Comparison of ENCODE assay signal across 7 cellular contexts in genomic region chrX:118824173-118824782, GRCh38. TPM values are rescaled to one million over a fixed set of nuclear protein-coding genes. Genes with fewer than 3 reads are reported as not detected.
DNase-seq lines count a peak whose midpoint lies in the region; ATAC-seq and TF ChIP-seq lines count a peak whose summit lies in the region.

No MANE protein-coding gene starts in this region.

- ATAC-seq in GM19328 (IDR thresholded peaks at IDR 0.05; ENCODE audit: unreplicated experiment): no peak

- no TSS peak for BruUV-seq in Caco-2 (replicated peaks; lab: Mats Ljungman, UMichigan)

- H3K27me3 ChIP-seq in Caco-2 (replicated peaks; ENCODE audit: control insufficient read depth, insufficient read depth, low read length) (no peaks in the 10 kb centered on the region), ovary (no peaks in the 10 kb centered on the region)

- H3K27me3 Mint-ChIP-seq in Caco-2 (ENCODE audit: insufficient read depth, unreplicated experiment): peaks cover 19% of the 10 kb centered on the region
- H3K27me3 Mint-ChIP-seq in dendritic cell treated with granulocyte-macrophage colony-stimulating factor and Interleukin-4, amounts not matched to agents 40 ng/mL and 50 ng/mL, for 4 days: peaks cover 68% of the 10 kb centered on the region

- H3K4me3 ChIP-seq in Caco-2 (ENCODE audit: low read depth, low read length) (peak overlapping the region; percentile 30), ovary (peak overlapping the region; percentile 21)

- peak overlapping the region; percentile 83 for H3K4me3 Mint-ChIP-seq in Caco-2 (ENCODE audit: unreplicated experiment)
- H3K4me3 Mint-ChIP-seq in dendritic cell treated with granulocyte-macrophage colony-stimulating factor and Interleukin-4, amounts not matched to agents 40 ng/mL and 50 ng/mL, for 4 days: peak overlapping the region; percentile 68

- H3K4me1 ChIP-seq in Caco-2: no peaks in the 10 kb centered on the region
- H3K4me1 ChIP-seq in ovary (ENCODE audit: insufficient read depth): no peaks in the 10 kb centered on the region

- H3K36me3 ChIP-seq in Caco-2 (ENCODE audit: control insufficient read depth, insufficient read depth, low read length) (no peaks in the 10 kb centered on the region), ovary (no peaks in the 10 kb centered on the region)

- H3K9me3 ChIP-seq in Caco-2: no peaks in the 10 kb centered on the region
- H3K9me3 ChIP-seq in ovary: no peaks in the 10 kb centered on the region

- peaks cover 4% of the 10 kb centered on the region for H3K9me3 Mint-ChIP-seq in Caco-2 (ENCODE audit: unreplicated experiment)
- no peaks in the 10 kb centered on the region for H3K9me3 Mint-ChIP-seq in dendritic cell treated with granulocyte-macrophage colony-stimulating factor and Interleukin-4, amounts not matched to agents 40 ng/mL and 50 ng/mL, for 4 days

- DNase-seq in Caco-2: peak in 1 of 2 experiments; percentile 5
- peak; percentile 45 for DNase-seq in KBM-7
- no peak for DNase-seq in ovary
- no peak for DNase-seq in stimulated activated CD4-positive, alpha-beta T cell treated with anti-CD3 and anti-CD28 coated beads, Interleukin-4, amount 100 ng/mL, for 1 hour
- DNase-seq in activated CD4-positive, CD25-positive, alpha-beta regulatory T cell (lab: John Stamatoyannopoulos, UW): no peak

- TF ChIP-seq POLR2A in ovary (IDR thresholded peaks at IDR 0.05): no peak

- 45 to 56% (median 54%) methylated on average over 24 of the region's 24 CpGs for WGBS in ovary, 3 donors

- no peak for TF ChIP-seq CTCF in Caco-2 (IDR thresholded peaks at IDR 0.05; ENCODE audit: insufficient read depth in 1 of 2, low read depth in 1 of 2, low read length in 1 of 2, severe bottlenecking in 1 of 2, unreplicated experiment in 1 of 2)
- no peak for TF ChIP-seq CTCF in ovary (IDR thresholded peaks at IDR 0.05)

- POLR2A ChIA-PET in Caco-2 (lab: Charles Lee): interaction anchor here (0.7 kb wide), 1 partner anchor 197 kb away, joined by 10 read pairs; no protein-coding TSS in a partner anchor

- in situ Hi-C loops in KBM-7 (cut with MboI; ENCODE audit: low pct_unique_long_range_greater_than_20kb, low sequenced_read_pairs): loop anchor here (25.0 kb wide), 2 partner anchors 212 to 362 kb away; no protein-coding TSS in a partner anchor

- no peak overlapping the region for H3K27ac ChIP-seq in ovary

- no peaks in the 10 kb centered on the region for H3K36me3 Mint-ChIP-seq in Caco-2 (ENCODE audit: insufficient read depth, unreplicated experiment)
- no peaks in the 10 kb centered on the region for H3K36me3 Mint-ChIP-seq in dendritic cell treated with granulocyte-macrophage colony-stimulating factor and Interleukin-4, amounts not matched to agents 40 ng/mL and 50 ng/mL, for 4 days (ENCODE audit: low read depth)

- CTCF ChIA-PET in Caco-2 (lab: Charles Lee): interaction anchor here (0.8 to 1.1 kb wide), 3 partner anchors 15 to 180 kb away, joined by 3 to 7 read pairs (median 4); no protein-coding TSS in a partner anchor

- no peak for TF ChIP-seq EP300 in ovary (IDR thresholded peaks at IDR 0.05)

- no peaks in the 10 kb centered on the region for H3K4me1 Mint-ChIP-seq in Caco-2 (ENCODE audit: low read depth, unreplicated experiment)
- peaks cover 25% of the 10 kb centered on the region for H3K4me1 Mint-ChIP-seq in dendritic cell treated with granulocyte-macrophage colony-stimulating factor and Interleukin-4, amounts not matched to agents 40 ng/mL and 50 ng/mL, for 4 days (ENCODE audit: low read depth)

- intact Hi-C loops in Caco-2 (cut with micrococcal nuclease; ENCODE audit: unreplicated experiment): no loop called here
- intact Hi-C loops in dendritic cell treated with granulocyte-macrophage colony-stimulating factor and Interleukin-4, amounts not matched to agents 40 ng/mL and 50 ng/mL, for 4 days (cut with micrococcal nuclease): no loop called here
- intact Hi-C loops in ovary (cut with DNase I): no loop called here

- H3K27ac Mint-ChIP-seq in Caco-2 (ENCODE audit: unreplicated experiment): no peak overlapping the region
- H3K27ac Mint-ChIP-seq in dendritic cell treated with granulocyte-macrophage colony-stimulating factor and Interleukin-4, amounts not matched to agents 40 ng/mL and 50 ng/mL, for 4 days: no peak overlapping the region

RNA-seq across cellular contexts. Expression of gene ZCCHC12, which starts 0.7 kb away (rescaled TPM):
- total RNA-seq in Caco-2 (2022): 0.19 and 0.39 TPM in 2 replicates
- total RNA-seq in ovary: 100 to 1,000 TPM in 1 of 7 donors, 10 to 100 TPM in 1, 1 to 10 TPM in 4, under 1 TPM in 1; 0.70 to 131 (median 5.5) TPM
- 10 to 100 TPM in 1 of 2 donors, 1 to 10 TPM in 1; 2.2 to 25.2 TPM for polyA plus RNA-seq in ovary
